Comparison of ENCODE assay signal across 8 cellular contexts in the genomic region with DNA sequence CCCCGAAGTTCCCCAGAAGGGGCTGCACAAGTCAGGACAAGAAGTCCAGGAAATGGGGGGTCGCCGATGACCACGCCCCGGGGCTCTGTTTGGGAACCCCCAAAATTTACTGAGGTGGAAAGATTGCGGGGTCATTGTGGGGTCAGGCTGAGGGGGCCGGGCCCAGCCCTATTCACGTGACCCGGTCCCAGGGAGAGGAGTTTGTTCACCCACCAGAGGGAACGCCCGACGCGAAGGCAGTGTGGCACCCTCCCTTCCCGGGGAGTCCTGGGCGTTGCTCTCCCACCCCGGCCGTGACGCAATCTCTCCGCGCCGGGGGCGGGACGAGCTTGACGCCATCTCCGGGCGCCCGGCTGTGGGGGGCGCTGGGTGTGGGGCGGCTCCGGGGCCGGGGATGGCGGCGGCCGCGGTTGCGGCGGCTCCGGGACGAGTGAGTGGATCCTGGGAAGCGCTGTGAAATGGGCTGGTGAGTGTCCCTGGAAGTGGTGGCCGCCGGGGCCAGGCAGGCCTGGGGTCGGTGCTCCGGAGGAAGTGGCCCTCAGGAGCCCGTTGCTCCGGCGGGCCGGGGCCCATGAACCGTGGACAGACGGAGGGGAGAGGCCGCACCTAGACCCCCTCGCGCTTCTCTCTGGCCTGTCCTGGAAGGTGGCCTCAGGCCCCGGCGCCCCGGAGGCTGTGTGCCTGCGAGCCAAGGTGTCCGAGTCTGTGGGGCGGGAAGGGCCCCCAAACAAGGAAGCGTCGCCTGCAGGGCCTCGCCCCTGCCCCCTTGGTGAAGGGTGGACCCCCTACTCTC. TPM values are rescaled to one million over a fixed set of nuclear protein-coding genes. Genes with fewer than 3 reads are reported as not detected.
DNase-seq lines count a peak whose midpoint lies in the region; ATAC-seq and TF ChIP-seq lines count a peak whose summit lies in the region.

A gene with protein sequence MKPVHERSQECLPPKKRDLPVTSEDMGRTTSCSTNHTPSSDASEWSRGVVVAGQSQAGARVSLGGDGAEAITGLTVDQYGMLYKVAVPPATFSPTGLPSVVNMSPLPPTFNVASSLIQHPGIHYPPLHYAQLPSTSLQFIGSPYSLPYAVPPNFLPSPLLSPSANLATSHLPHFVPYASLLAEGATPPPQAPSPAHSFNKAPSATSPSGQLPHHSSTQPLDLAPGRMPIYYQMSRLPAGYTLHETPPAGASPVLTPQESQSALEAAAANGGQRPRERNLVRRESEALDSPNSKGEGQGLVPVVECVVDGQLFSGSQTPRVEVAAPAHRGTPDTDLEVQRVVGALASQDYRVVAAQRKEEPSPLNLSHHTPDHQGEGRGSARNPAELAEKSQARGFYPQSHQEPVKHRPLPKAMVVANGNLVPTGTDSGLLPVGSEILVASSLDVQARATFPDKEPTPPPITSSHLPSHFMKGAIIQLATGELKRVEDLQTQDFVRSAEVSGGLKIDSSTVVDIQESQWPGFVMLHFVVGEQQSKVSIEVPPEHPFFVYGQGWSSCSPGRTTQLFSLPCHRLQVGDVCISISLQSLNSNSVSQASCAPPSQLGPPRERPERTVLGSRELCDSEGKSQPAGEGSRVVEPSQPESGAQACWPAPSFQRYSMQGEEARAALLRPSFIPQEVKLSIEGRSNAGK (plus strand): TSS at position 338 of the 793 bp plus-strand sequence. CDS start 3,765 bp downstream, outside the sequence.

- CTCF ChIA-PET in AG04450 (lab: Charles Lee), result interaction anchor here (1.1 kb wide), 1 partner anchor 116 kb away, joined by 4 read pairs; no protein-coding TSS in a partner anchor

- no peak for TF ChIP-seq CTCF in AG04450 (IDR thresholded peaks at IDR 0.05; ENCODE audit: low read depth, low read length)

- H3K27ac ChIP-seq in AG04450 (ENCODE audit: low read depth, low read length) (peak within 1 kb of the TSS; percentile 61), caudate nucleus (ENCODE audit: low read depth, low read length) (peak within 1 kb of the TSS; percentile 82)

- POLR2A ChIA-PET in AG04450 (lab: Yijun Ruan, JAX), result no interaction called here

- H3K9me3 ChIP-seq in AG04450 (ENCODE audit: control insufficient read depth, insufficient read depth, low read length), result no peaks in the 10 kb centered on the region; the same call in 1 of the 2 replicates

- peak within 1 kb of the TSS; percentile 97 for H3K4me3 ChIP-seq in AG04450 (ENCODE audit: low read depth, low read length)

- peak; percentile 66 for ATAC-seq in GM18873 (IDR thresholded peaks at IDR 0.05; ENCODE audit: low FRiP score, unreplicated experiment)
- ATAC-seq in HG03135 (IDR thresholded peaks at IDR 0.05; ENCODE audit: unreplicated experiment), result peak; percentile 66

- peak; percentile 75 for DNase-seq in AG04450 (ENCODE audit: low read depth, low spot score)
- DNase-seq in NCI-H226, result peak; percentile 91
- peak; percentile 77 to 87 (median 84) for DNase-seq in activated CD4-positive, CD25-positive, alpha-beta regulatory T cell (lab: John Stamatoyannopoulos, UW)
- DNase-seq in caudate nucleus (lab: John Stamatoyannopoulos, UW), result peak; percentile 20 to 95 (median 81)
- peak; percentile 89 for DNase-seq in iris pigment epithelial cell (ENCODE audit: low read depth)
- DNase-seq in stimulated activated CD4-positive, alpha-beta T cell treated with anti-CD3 and anti-CD28 coated beads, Interleukin-12 subunit alpha, Interleukin-12 subunit beta, amount 100 ng/mL, for 24 hours (ENCODE audit: low read depth in 2 of 2), result peak; percentile 85

- no peaks in the 10 kb centered on the region for H3K27me3 ChIP-seq in AG04450 (ENCODE audit: control insufficient read depth, insufficient read depth, low read length)

RNA-seq across cellular contexts. Expression of the gene that starts here (rescaled TPM):
- 11.3 and 13.7 TPM in 2 replicates for polyA plus RNA-seq in AG04450 (2011; rRNA removed)
- 14.1 and 14.9 TPM in 2 replicates for polyA minus RNA-seq in AG04450 (2011; rRNA and poly(A)+ RNA removed)

Comparison
In these comparisons a context has a peak if more than half of its experiments do, and no peak if none do; other contexts are left out.
1. Peak in every context shown above with its lines: DNase-seq, ATAC-seq, H3K4me3 ChIP-seq and H3K27ac ChIP-seq.